Comparison of ENCODE assay signal across 8 cellular contexts in genomic region chr4:26860157-26860921, GRCh38. TPM values are rescaled to one million over a fixed set of nuclear protein-coding genes. Genes with fewer than 3 reads are reported as not detected.
DNase-seq lines count a peak whose midpoint lies in the region; ATAC-seq, FAIRE-seq and TF ChIP-seq lines count a peak whose summit lies in the region.

Gene STIM2 (plus strand): TSS chr4:26860841.

- TF ChIP-seq POLR2A in body of pancreas (IDR thresholded peaks at IDR 0.05) (peak; percentile 75 to 96 (median 91)), sigmoid colon (IDR thresholded peaks at IDR 0.05) (peak; percentile 46 to 77)

- TF ChIP-seq CTCF in body of pancreas (IDR thresholded peaks at IDR 0.05) (peak in 6 of 7 experiments; percentile 12 to 62 (median 43)), sigmoid colon (IDR thresholded peaks at IDR 0.05) (peak in 2 of 4 experiments; percentile 29 to 37)

- H3K9me3 ChIP-seq in body of pancreas, result no peaks in the 10 kb centered on the region
- H3K9me3 ChIP-seq in sigmoid colon, result no peaks in the 10 kb centered on the region

- FAIRE-seq in A204.1 (lab: Jason Lieb, UNC), result peak; percentile 68
- peak; percentile 28 for FAIRE-seq in TTC549 (lab: Jason Lieb, UNC)

- DNase-seq in NCI-H2107 treated with DMSO at 0.1 percent for 48 hours (lab: John Stamatoyannopoulos, UW; ENCODE audit: unreplicated experiment) (peak; percentile 79), body of pancreas (peak; percentile 96), iPS DF 19.7 (ENCODE audit: low read depth, low spot score) (peak; percentile 77), sigmoid colon (peak; percentile 98)

- H3K36me3 ChIP-seq in body of pancreas (replicated peaks in 1 of 2; ENCODE audit: insufficient read depth in 1 of 2, low read depth in 2 of 2), result no peaks in the 10 kb centered on the region
- H3K36me3 ChIP-seq in sigmoid colon, result no peaks in the 10 kb centered on the region

- intact Hi-C loops in body of pancreas (cut with DNase I), result no loop called here
- intact Hi-C loops in sigmoid colon (cut with DNase I), result loop anchor here (2.0 to 10.0 kb wide), 3 partner anchors 146 to 948 kb away; partner anchors contain the start of genes SMIM20 and TBC1D19

- no peaks in the 10 kb centered on the region for H3K27me3 ChIP-seq in body of pancreas
- H3K27me3 ChIP-seq in sigmoid colon, result no peaks in the 10 kb centered on the region

- no peak for TF ChIP-seq EP300 in sigmoid colon (IDR thresholded peaks at IDR 0.05)

- WGBS in body of pancreas, 2 donors, result 0% methylated on average over 37 to 72 of the region's 74 CpGs
- WGBS in sigmoid colon, 2 donors, result 1% methylated on average over 74 of the region's 74 CpGs

- H3K27ac ChIP-seq in body of pancreas, result peak within 1 kb of the TSS; percentile 94 to 98 (median 94)
- H3K27ac ChIP-seq in sigmoid colon, result peak within 1 kb of the TSS; percentile 95 to 98 (median 97)

- H3K4me3 ChIP-seq in body of pancreas (peak within 1 kb of the TSS; percentile 54 to 87), sigmoid colon (peak within 1 kb of the TSS; percentile 71 to 95 (median 86))

- peaks cover 56% of the 10 kb centered on the region for H3K4me1 ChIP-seq in body of pancreas
- peaks cover 0 to 41% (median 27%) of the 10 kb centered on the region in 4 donors for H3K4me1 ChIP-seq in sigmoid colon

- ATAC-seq in GM18520 (IDR thresholded peaks at IDR 0.05; ENCODE audit: unreplicated experiment), result peak; percentile 60
- ATAC-seq in HG03064 (IDR thresholded peaks at IDR 0.05; ENCODE audit: low read depth, unreplicated experiment), result peak; percentile 55
- peak; percentile 85 for ATAC-seq in body of pancreas

RNA-seq across cellular contexts. Expression of gene STIM2, which starts in this region (rescaled TPM):
- total RNA-seq in body of pancreas (10 to 100 TPM; 10.9 to 53.4 TPM), sigmoid colon (10 to 100 TPM; 10.7 to 15.3 (median 14.7) TPM)
- polyA plus RNA-seq in sigmoid colon, result 10 to 100 TPM in 1 of 3 donors, 1 to 10 TPM in 2; 3.0 to 16.8 (median 5.5) TPM

Comparison
In these comparisons a context has a peak if more than half of its experiments do, and no peak if none do; other contexts are left out.
1. Peak in every context shown above with its lines: DNase-seq, ATAC-seq, H3K4me3 ChIP-seq and H3K27ac ChIP-seq.